ENCODE assay signal across 1 cellular context in genomic region chr5:77876862-77877502, GRCh38.
TF ChIP-seq lines count a peak whose summit lies in the region.

No MANE protein-coding gene starts in this region.

TF ChIP-seq in HepG2, 621 proteins besides CTCF, POLR2A, EP300 and RAD21 (continued from another document):
- TF ChIP-seq IKZF5 (CRISPR knock-in tag; IDR thresholded peaks at IDR 0.05), result no peak
